Comparison of ENCODE assay signal across 14 cellular contexts in the genomic region with DNA sequence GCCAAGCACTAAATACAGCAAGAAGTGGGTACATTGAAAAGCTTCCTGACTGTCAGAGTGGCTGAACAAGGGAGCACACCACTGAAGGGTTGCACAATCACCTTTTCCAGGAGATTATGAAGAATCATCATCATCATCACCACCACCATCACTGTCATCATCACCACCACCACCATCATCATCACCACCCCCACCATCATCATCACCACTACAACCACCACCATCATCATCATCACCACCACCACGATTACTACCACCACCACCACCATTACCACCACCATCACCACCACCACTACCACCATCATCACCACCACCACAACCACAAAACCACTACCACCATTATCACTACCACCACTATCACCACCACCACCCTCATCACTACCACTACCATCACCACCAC.
A peak's percentile ranks its signal among the peaks of the same experiment; 100 is the strongest.
DNase-seq lines count a peak whose midpoint lies in the region; ATAC-seq and TF ChIP-seq lines count a peak whose summit lies in the region.
"Had no signal": no experiment of that assay in that cellular context is flagged by ENCODE, and none has a peak within 500 bp of the region (broad histone marks: within the 10 kb centered on the region; RNA-seq: fewer than 3 reads in every experiment).

No MANE protein-coding gene starts in this region.

- no peaks in the 10 kb centered on the region for H3K9me3 ChIP-seq in tibial artery
- H3K9me3 ChIP-seq: A549, BE2C had no signal

- no peaks in the 10 kb centered on the region for H3K27me3 ChIP-seq in tibial artery
- H3K27me3 ChIP-seq: BE2C had no signal

- peaks cover 19% of the 10 kb centered on the region for H3K27me3 Mint-ChIP-seq in stimulated activated naive CD8-positive, alpha-beta T cell treated with anti-CD3 and anti-CD28 coated beads, Interleukin-15, Interleukin-2, amounts not matched to agents 100 ng/mL and 50 ng/mL, for 24 hours
- no peaks in the 10 kb centered on the region for H3K27me3 Mint-ChIP-seq in central memory CD8-positive, alpha-beta T cell
- peaks cover 0 to 5% of the 10 kb centered on the region in 2 donors for H3K27me3 Mint-ChIP-seq in natural killer cell treated with Interleukin-12 subunit alpha and Interleukin-12 subunit beta and Interleukin-15 and Interleukin-18, amount 100 ng/mL, for 72 hours
- peaks cover 6% of the 10 kb centered on the region for H3K27me3 Mint-ChIP-seq in activated T-helper 1 cell treated with anti-CD3 and anti-CD28 coated beads, Interleukin-12 subunit alpha, Interleukin-12 subunit beta, Interleukin-2, Interleukin-4 antibody, amounts not matched to agents 30 ng/mL and 10 ng/mL and 1 ng/mL, durations not matched to agents 14 hours and 24 hours and 36 hours (ENCODE audit: insufficient read depth)

- no peaks in the 10 kb centered on the region for H3K36me3 ChIP-seq in tibial artery
- H3K36me3 ChIP-seq: BE2C had no signal

- H3K4me1 ChIP-seq in tibial artery, result peaks cover 0 to 14% (median 6%) of the 10 kb centered on the region in 4 donors
- H3K4me1 ChIP-seq: A549, BE2C had no signal

- no peak overlapping the region for H3K4me3 ChIP-seq in tibial artery
- H3K4me3 ChIP-seq: A549 had no signal

- no peak for TF ChIP-seq CTCF in tibial artery (IDR thresholded peaks at IDR 0.05)

- peaks cover 4% of the 10 kb centered on the region for H3K9me3 Mint-ChIP-seq in stimulated activated naive CD8-positive, alpha-beta T cell treated with anti-CD3 and anti-CD28 coated beads, Interleukin-15, Interleukin-2, amounts not matched to agents 100 ng/mL and 50 ng/mL, for 24 hours
- peaks cover 6% of the 10 kb centered on the region for H3K9me3 Mint-ChIP-seq in central memory CD8-positive, alpha-beta T cell
- peaks cover 7% of the 10 kb centered on the region for H3K9me3 Mint-ChIP-seq in natural killer cell treated with Interleukin-12 subunit alpha and Interleukin-12 subunit beta and Interleukin-15 and Interleukin-18, amount 100 ng/mL, for 72 hours
- H3K9me3 Mint-ChIP-seq in activated T-helper 1 cell treated with anti-CD3 and anti-CD28 coated beads, Interleukin-12 subunit alpha, Interleukin-12 subunit beta, Interleukin-2, Interleukin-4 antibody, amounts not matched to agents 30 ng/mL and 10 ng/mL and 1 ng/mL, durations not matched to agents 14 hours and 24 hours and 36 hours, result peaks cover 4% of the 10 kb centered on the region

- no peak for ATAC-seq in stimulated activated naive CD8-positive, alpha-beta T cell treated with anti-CD3 and anti-CD28 coated beads, Interleukin-15, Interleukin-2, amounts not matched to agents 100 U/mL and 50 U/mL, for 24 hours
- no peak for ATAC-seq in central memory CD8-positive, alpha-beta T cell (replicated peaks; ENCODE audit: extremely low read depth, poor library complexity, severe bottlenecking)
- ATAC-seq in natural killer cell treated with Interleukin-12 subunit alpha and Interleukin-12 subunit beta and Interleukin-15 and Interleukin-18, amount 100 ng/mL, for 72 hours, result peak in 1 of 2 donors; percentile 11
- ATAC-seq: A549, HCT116 had no signal

- H3K4me3 Mint-ChIP-seq in stimulated activated naive CD8-positive, alpha-beta T cell treated with anti-CD3 and anti-CD28 coated beads, Interleukin-15, Interleukin-2, amounts not matched to agents 100 ng/mL and 50 ng/mL, for 24 hours, result no peak overlapping the region
- H3K4me3 Mint-ChIP-seq in central memory CD8-positive, alpha-beta T cell, result no peak overlapping the region
- H3K4me3 Mint-ChIP-seq in natural killer cell treated with Interleukin-12 subunit alpha and Interleukin-12 subunit beta and Interleukin-15 and Interleukin-18, amount 100 ng/mL, for 72 hours, result peak overlapping the region; percentile 60
- no peak overlapping the region for H3K4me3 Mint-ChIP-seq in activated T-helper 1 cell treated with anti-CD3 and anti-CD28 coated beads, Interleukin-12 subunit alpha, Interleukin-12 subunit beta, Interleukin-2, Interleukin-4 antibody, amounts not matched to agents 30 ng/mL and 10 ng/mL and 1 ng/mL, durations not matched to agents 14 hours and 24 hours and 36 hours
- H3K4me3 Mint-ChIP-seq: CD4-positive, alpha-beta memory T cell; IgD-negative memory B cell had no signal

- H3K4me1 Mint-ChIP-seq in stimulated activated naive CD8-positive, alpha-beta T cell treated with anti-CD3 and anti-CD28 coated beads, Interleukin-15, Interleukin-2, amounts not matched to agents 100 ng/mL and 50 ng/mL, for 24 hours (ENCODE audit: low read depth), result peaks cover 3% of the 10 kb centered on the region
- peaks cover 6% of the 10 kb centered on the region for H3K4me1 Mint-ChIP-seq in central memory CD8-positive, alpha-beta T cell
- H3K4me1 Mint-ChIP-seq in natural killer cell treated with Interleukin-12 subunit alpha and Interleukin-12 subunit beta and Interleukin-15 and Interleukin-18, amount 100 ng/mL, for 72 hours (ENCODE audit: low read depth in 2 of 2), result peaks cover 40 to 42% of the 10 kb centered on the region in 2 donors
- H3K4me1 Mint-ChIP-seq in activated T-helper 1 cell treated with anti-CD3 and anti-CD28 coated beads, Interleukin-12 subunit alpha, Interleukin-12 subunit beta, Interleukin-2, Interleukin-4 antibody, amounts not matched to agents 30 ng/mL and 10 ng/mL and 1 ng/mL, durations not matched to agents 14 hours and 24 hours and 36 hours (ENCODE audit: low read depth), result no peaks in the 10 kb centered on the region
- H3K4me1 Mint-ChIP-seq: IgD-negative memory B cell had no signal

- peak overlapping the region; percentile 63 for H3K27ac Mint-ChIP-seq in stimulated activated naive CD8-positive, alpha-beta T cell treated with anti-CD3 and anti-CD28 coated beads, Interleukin-15, Interleukin-2, amounts not matched to agents 100 ng/mL and 50 ng/mL, for 24 hours
- peak overlapping the region; percentile 22 for H3K27ac Mint-ChIP-seq in central memory CD8-positive, alpha-beta T cell (ENCODE audit: low read depth)
- H3K27ac Mint-ChIP-seq in natural killer cell treated with Interleukin-12 subunit alpha and Interleukin-12 subunit beta and Interleukin-15 and Interleukin-18, amount 100 ng/mL, for 72 hours, result peak overlapping the region; percentile 61 to 68
- H3K27ac Mint-ChIP-seq in activated T-helper 1 cell treated with anti-CD3 and anti-CD28 coated beads, Interleukin-12 subunit alpha, Interleukin-12 subunit beta, Interleukin-2, Interleukin-4 antibody, amounts not matched to agents 30 ng/mL and 10 ng/mL and 1 ng/mL, durations not matched to agents 14 hours and 24 hours and 36 hours, result no peak overlapping the region
- H3K27ac Mint-ChIP-seq: CD4-positive, alpha-beta memory T cell had no signal

- peaks cover 3% of the 10 kb centered on the region for H3K36me3 Mint-ChIP-seq in stimulated activated naive CD8-positive, alpha-beta T cell treated with anti-CD3 and anti-CD28 coated beads, Interleukin-15, Interleukin-2, amounts not matched to agents 100 ng/mL and 50 ng/mL, for 24 hours (ENCODE audit: low read depth)
- peaks cover 8% of the 10 kb centered on the region for H3K36me3 Mint-ChIP-seq in central memory CD8-positive, alpha-beta T cell (ENCODE audit: insufficient read depth)
- H3K36me3 Mint-ChIP-seq in natural killer cell treated with Interleukin-12 subunit alpha and Interleukin-12 subunit beta and Interleukin-15 and Interleukin-18, amount 100 ng/mL, for 72 hours, result peaks cover 10% of the 10 kb centered on the region
- no peaks in the 10 kb centered on the region for H3K36me3 Mint-ChIP-seq in activated T-helper 1 cell treated with anti-CD3 and anti-CD28 coated beads, Interleukin-12 subunit alpha, Interleukin-12 subunit beta, Interleukin-2, Interleukin-4 antibody, amounts not matched to agents 30 ng/mL and 10 ng/mL and 1 ng/mL, durations not matched to agents 14 hours and 24 hours and 36 hours (ENCODE audit: low read depth)
- H3K36me3 Mint-ChIP-seq: CD4-positive, alpha-beta memory T cell; IgD-negative memory B cell had no signal

- DNase-seq in stimulated activated naive CD8-positive, alpha-beta T cell treated with anti-CD3 and anti-CD28 coated beads, Interleukin-15, Interleukin-2, amounts not matched to agents 100 U/mL and 50 U/mL, for 24 hours, result no peak
- no peak for DNase-seq in central memory CD8-positive, alpha-beta T cell (ENCODE audit: low spot score in 2 of 2)
- DNase-seq in natural killer cell treated with Interleukin-12 subunit alpha and Interleukin-12 subunit beta and Interleukin-15 and Interleukin-18, amount 100 ng/mL, for 72 hours (ENCODE audit: low spot score), result no peak
- DNase-seq in activated T-helper 1 cell treated with anti-CD3 and anti-CD28 coated beads, Interleukin-12 subunit alpha, Interleukin-12 subunit beta, Interleukin-2, Interleukin-4 antibody, amounts not matched to agents 30 ng/mL and 10 ng/mL and 1 ng/mL, durations not matched to agents 14 hours and 24 hours and 36 hours (ENCODE audit: low spot score), result no peak
- no peak for DNase-seq in tibial artery
- DNase-seq: BE2C; CD4-positive, alpha-beta memory T cell; DMS79 had no signal

- intact Hi-C loops in activated T-helper 1 cell treated with anti-CD3 and anti-CD28 coated beads, Interleukin-12 subunit alpha, Interleukin-12 subunit beta, Interleukin-2, Interleukin-4 antibody, amounts not matched to agents 30 ng/mL and 10 ng/mL and 1 ng/mL, durations not matched to agents 14 hours and 24 hours and 36 hours (cut with micrococcal nuclease), result no loop called here
- intact Hi-C loops in tibial artery (cut with DNase I; ENCODE audit: low total_unique reads), result no loop called here

- H3K27ac ChIP-seq in tibial artery, result no peak overlapping the region
- H3K27ac ChIP-seq: A549, C4-2B, HL-60 had no signal
